ENCODE assay signal across 35 cellular contexts in genomic region chr6:165071906-165072305, GRCh38.
"Had no signal": no experiment of that assay in that cellular context is flagged by ENCODE, and none has a peak within 500 bp of the region (broad histone marks: within the 10 kb centered on the region; RNA-seq: fewer than 3 reads in every experiment).

No MANE protein-coding gene starts in this region.

- H3K4me3 ChIP-seq: MG63 had no signal

- H3K36me3 ChIP-seq: MG63 had no signal

- DNase-seq: Karpas-422, Kasumi-1, MG63, MM.1S, MV-4-11, NCI-H1048, NCI-H1092, NCI-H1092 treated with DMSO at 0.1 percent for 48 hours, NCI-H1105, NCI-H1105 treated with DMSO at 0.1 percent for 48 hours, NCI-H1417, NCI-H1417 treated with DMSO at 0.1 percent for 48 hours, NCI-H1436, NCI-H1436 treated with DMSO at 0.1 percent for 48 hours, NCI-H146, NCI-H1694, NCI-H1694 treated with DMSO at 0.1 percent for 48 hours, NCI-H187, NCI-H187 treated with DMSO at 0.1 percent for 48 hours, NCI-H1930, NCI-H2029, NCI-H2029 treated with DMSO at 0.1 percent for 48 hours, NCI-H2081, NCI-H2081 treated with DMSO at 0.1 percent for 48 hours, NCI-H2107, NCI-H2171, NCI-H2171 treated with DMSO at 0.1 percent for 48 hours, NCI-H2227 treated with DMSO at 0.1 percent for 48 hours, NCI-H226, NCI-H345, NCI-H446, NCI-H446 treated with DMSO at 0.1 percent for 48 hours, NCI-H510A, NCI-H510A treated with DMSO at 0.1 percent for 48 hours, NCI-H524 had no signal

- H3K9me3 ChIP-seq: MG63 had no signal
